9 cellular contexts compared by ENCODE assay signal in the genomic region with DNA sequence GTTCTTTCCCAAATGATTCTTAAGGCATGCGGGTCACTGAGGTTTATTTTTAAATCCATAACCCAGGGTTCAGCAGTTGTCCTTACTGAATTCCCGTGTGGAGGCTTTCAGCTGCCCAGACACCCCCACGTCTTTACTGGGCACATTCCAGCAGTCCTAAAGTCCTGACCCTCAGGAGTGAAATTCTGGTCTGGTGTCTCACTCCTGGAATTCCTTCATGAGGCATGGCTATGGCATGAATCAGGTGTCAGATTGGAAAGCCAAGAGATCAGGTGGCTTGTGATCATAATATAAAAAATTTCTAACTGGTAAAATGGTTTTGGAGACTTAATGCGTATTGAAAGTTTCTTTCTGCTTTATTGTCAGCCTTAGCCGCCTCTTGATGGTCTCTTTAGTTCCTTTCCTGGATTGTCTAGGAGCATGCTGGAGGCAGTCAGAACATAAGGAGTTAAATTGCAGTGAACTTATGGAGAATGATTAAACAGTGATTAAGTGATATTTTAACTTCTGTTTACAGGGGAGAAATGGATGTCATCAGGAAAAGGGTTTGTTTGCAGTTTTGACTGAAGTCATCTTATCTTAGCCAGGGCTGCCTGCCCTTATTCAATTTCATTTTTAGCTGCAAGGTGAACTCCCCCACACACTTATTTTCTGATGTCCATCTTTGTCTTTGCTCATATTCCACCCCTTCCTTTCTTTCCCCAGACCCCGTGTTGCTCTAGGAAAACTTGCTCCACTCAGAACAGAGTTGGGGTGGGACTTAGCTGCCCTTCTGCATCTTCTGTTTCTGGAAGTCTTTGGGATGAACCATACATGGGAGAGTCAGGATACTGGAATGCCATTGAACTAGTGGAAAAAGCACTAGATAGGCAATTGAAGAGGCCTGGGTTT. TPM values are rescaled to one million over a fixed set of nuclear protein-coding genes. Genes with fewer than 3 reads are reported as not detected.
DNase-seq lines count a peak whose midpoint lies in the region; ATAC-seq and TF ChIP-seq lines count a peak whose summit lies in the region.
"Had no signal": no experiment of that assay in that cellular context is flagged by ENCODE, and none has a peak within 500 bp of the region (broad histone marks: within the 10 kb centered on the region; RNA-seq: fewer than 3 reads in every experiment).

No MANE protein-coding gene starts in this region.

- H3K4me3 Mint-ChIP-seq in type B pancreatic cell: peak overlapping the region; percentile 43
- H3K4me3 Mint-ChIP-seq in activated T-cell treated with anti-CD3 and anti-CD28 coated beads, Interleukin-2, amount 50 U/mL, for 24 hours: no peak overlapping the region
- H3K4me3 Mint-ChIP-seq: T-helper 1 cell treated with Interleukin-12 subunit alpha and Interleukin-12 subunit beta and Interleukin-4 antibody, amounts not matched to agents 30 μg/mL and 1 μg/mL, for 36 hours had no signal

- H3K4me3 ChIP-seq in breast epithelium (no peak overlapping the region), right lobe of liver (peak overlapping the region in 1 of 3 donors; percentile 11)

- H3K9me3 Mint-ChIP-seq in type B pancreatic cell: no peaks in the 10 kb centered on the region
- no peaks in the 10 kb centered on the region for H3K9me3 Mint-ChIP-seq in activated T-cell treated with anti-CD3 and anti-CD28 coated beads, Interleukin-2, amount 50 U/mL, for 24 hours
- H3K9me3 Mint-ChIP-seq: T-helper 1 cell treated with Interleukin-12 subunit alpha and Interleukin-12 subunit beta and Interleukin-4 antibody, amounts not matched to agents 30 μg/mL and 1 μg/mL, for 36 hours had no signal

- TF ChIP-seq POLR2A in breast epithelium (IDR thresholded peaks at IDR 0.05): no peak
- no peak for TF ChIP-seq POLR2A in right lobe of liver (IDR thresholded peaks at IDR 0.05)

- H3K27ac ChIP-seq in breast epithelium (peak overlapping the region; percentile 60), right lobe of liver (peak overlapping the region; percentile 45 to 91 (median 69))

- H3K9me3 ChIP-seq in breast epithelium: no peaks in the 10 kb centered on the region
- H3K9me3 ChIP-seq in right lobe of liver: no peaks in the 10 kb centered on the region

- peaks cover 7% of the 10 kb centered on the region for H3K36me3 Mint-ChIP-seq in type B pancreatic cell
- no peaks in the 10 kb centered on the region for H3K36me3 Mint-ChIP-seq in activated T-cell treated with anti-CD3 and anti-CD28 coated beads, Interleukin-2, amount 50 U/mL, for 24 hours (ENCODE audit: low read depth)

- H3K4me1 ChIP-seq in breast epithelium: peaks cover 5 to 33% of the 10 kb centered on the region in 2 donors
- H3K4me1 ChIP-seq in right lobe of liver: peaks cover 5 to 76% (median 36%) of the 10 kb centered on the region in 4 donors

- H3K27me3 ChIP-seq in breast epithelium: no peaks in the 10 kb centered on the region
- H3K27me3 ChIP-seq in right lobe of liver: no peaks in the 10 kb centered on the region

- ATAC-seq in right lobe of liver (peak; percentile 62 to 71 (median 68)), HG03571 (IDR thresholded peaks at IDR 0.05; ENCODE audit: unreplicated experiment) (no peak), HG03039 (IDR thresholded peaks at IDR 0.05; ENCODE audit: unreplicated experiment) (no peak)

- DNase-seq in LHCN-M2 (ENCODE audit: low read depth) (peak; percentile 97), breast epithelium (ENCODE audit: low spot score in 2 of 2) (no peak), right lobe of liver (peak in 1 of 3 donors; percentile 30), type B pancreatic cell (ENCODE audit: extremely low spot score, unreplicated experiment) (no peak)
- no peak for DNase-seq in activated T-cell treated with anti-CD3 and anti-CD28 coated beads, Interleukin-2, amount 50 U/mL, for 24 hours
- DNase-seq: NCI-H1092 treated with DMSO at 0.1 percent for 48 hours had no signal

- H3K27ac Mint-ChIP-seq in type B pancreatic cell: peak overlapping the region; percentile 80
- H3K27ac Mint-ChIP-seq in activated T-cell treated with anti-CD3 and anti-CD28 coated beads, Interleukin-2, amount 50 U/mL, for 24 hours: no peak overlapping the region
- H3K27ac Mint-ChIP-seq: T-helper 1 cell treated with Interleukin-12 subunit alpha and Interleukin-12 subunit beta and Interleukin-4 antibody, amounts not matched to agents 30 μg/mL and 1 μg/mL, for 36 hours had no signal

- H3K36me3 ChIP-seq in breast epithelium (no peaks in the 10 kb centered on the region), right lobe of liver (no peaks in the 10 kb centered on the region)

- intact Hi-C loops in breast epithelium (cut with DNase I; ENCODE audit: low total_unique reads) (no loop called here), right lobe of liver (cut with DNase I) (no loop called here)

- peaks cover 47% of the 10 kb centered on the region for H3K4me1 Mint-ChIP-seq in type B pancreatic cell (ENCODE audit: unreplicated experiment)
- H3K4me1 Mint-ChIP-seq in activated T-cell treated with anti-CD3 and anti-CD28 coated beads, Interleukin-2, amount 50 U/mL, for 24 hours (ENCODE audit: low read depth): peaks cover 11% of the 10 kb centered on the region

- 17% methylated on average over 6 of the region's 6 CpGs for WGBS in right lobe of liver (ENCODE audit: insufficient coverage, low coverage, low lambda C conversion rate, missing lambda C conversion rate)

- TF ChIP-seq CTCF in breast epithelium (IDR thresholded peaks at IDR 0.05) (no peak), right lobe of liver (IDR thresholded peaks at IDR 0.05) (no peak), type B pancreatic cell (conservative IDR thresholded peaks at IDR 0.05) (no peak)

- H3K27me3 Mint-ChIP-seq in type B pancreatic cell: no peaks in the 10 kb centered on the region
- H3K27me3 Mint-ChIP-seq in activated T-cell treated with anti-CD3 and anti-CD28 coated beads, Interleukin-2, amount 50 U/mL, for 24 hours: no peaks in the 10 kb centered on the region

RNA-seq across cellular contexts. Expression of gene MACF1, which starts 25.7 kb away (rescaled TPM):
- total RNA-seq in LHCN-M2 (2014; rRNA removed) (261 and 366 TPM in 2 replicates), breast epithelium (100 to 1,000 TPM; 279 to 350 (median 325) TPM), right lobe of liver (100 to 1,000 TPM in 3 of 6 experiments, 10 to 100 TPM in 3; 78.4 to 141 (median 100) TPM), type B pancreatic cell (ENCODE audit: low replicate concordance) (160 and 201 TPM in 2 replicates)
- polyA plus RNA-seq in LHCN-M2 (2012): 153 TPM

Comparison
In these comparisons a context has a peak if more than half of its experiments do, and no peak if none do; other contexts are left out.
1. ATAC-seq: peak in right lobe of liver (4 of 4); none in HG03571 (single experiment) and HG03039 (single experiment).